ENCODE assay signal across 1 cellular context in the genomic region with DNA sequence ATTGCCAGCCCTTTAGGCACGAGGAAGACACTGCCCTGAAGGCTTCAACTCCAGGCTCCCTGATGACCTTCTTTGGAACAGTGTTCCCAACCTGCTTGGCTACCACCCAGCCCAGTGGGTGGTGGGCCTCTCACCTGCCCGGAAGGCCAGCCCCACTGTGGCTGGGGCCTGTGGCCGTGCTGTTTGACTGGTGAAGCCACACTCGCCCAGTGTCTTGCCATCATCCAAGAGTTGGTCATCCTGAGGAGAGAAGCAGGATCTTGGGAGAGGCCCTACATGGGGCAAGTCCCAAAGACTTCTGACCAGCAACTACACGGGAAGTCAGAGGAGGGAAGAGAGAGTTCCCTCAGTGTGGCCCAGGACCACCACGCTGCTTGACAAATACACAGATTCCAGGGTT.
TF ChIP-seq lines count a peak whose summit lies in the region.

No MANE protein-coding gene starts in this region.

TF ChIP-seq in GM23338, 12 proteins besides CTCF, POLR2A, EP300 and RAD21 (continued from another document):
- no peak for TF ChIP-seq REST (IDR thresholded peaks at IDR 0.05; ENCODE audit: unreplicated experiment)
- TF ChIP-seq JUNB (IDR thresholded peaks at IDR 0.05; ENCODE audit: unreplicated experiment): no peak
- no peak for TF ChIP-seq POLR2AphosphoS5 (IDR thresholded peaks at IDR 0.05; ENCODE audit: low read depth)
- TF ChIP-seq, protein P1, sequence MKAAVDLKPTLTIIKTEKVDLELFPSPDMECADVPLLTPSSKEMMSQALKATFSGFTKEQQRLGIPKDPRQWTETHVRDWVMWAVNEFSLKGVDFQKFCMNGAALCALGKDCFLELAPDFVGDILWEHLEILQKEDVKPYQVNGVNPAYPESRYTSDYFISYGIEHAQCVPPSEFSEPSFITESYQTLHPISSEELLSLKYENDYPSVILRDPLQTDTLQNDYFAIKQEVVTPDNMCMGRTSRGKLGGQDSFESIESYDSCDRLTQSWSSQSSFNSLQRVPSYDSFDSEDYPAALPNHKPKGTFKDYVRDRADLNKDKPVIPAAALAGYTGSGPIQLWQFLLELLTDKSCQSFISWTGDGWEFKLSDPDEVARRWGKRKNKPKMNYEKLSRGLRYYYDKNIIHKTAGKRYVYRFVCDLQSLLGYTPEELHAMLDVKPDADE (IDR thresholded peaks at IDR 0.05): no peak
- TF ChIP-seq ZNF331 (CRISPR knock-in tag; IDR thresholded peaks at IDR 0.05; ENCODE audit: low read depth): no peak
- TF ChIP-seq STAT1 (IDR thresholded peaks at IDR 0.05; ENCODE audit: unreplicated experiment): no peak
- TF ChIP-seq, protein P2, sequence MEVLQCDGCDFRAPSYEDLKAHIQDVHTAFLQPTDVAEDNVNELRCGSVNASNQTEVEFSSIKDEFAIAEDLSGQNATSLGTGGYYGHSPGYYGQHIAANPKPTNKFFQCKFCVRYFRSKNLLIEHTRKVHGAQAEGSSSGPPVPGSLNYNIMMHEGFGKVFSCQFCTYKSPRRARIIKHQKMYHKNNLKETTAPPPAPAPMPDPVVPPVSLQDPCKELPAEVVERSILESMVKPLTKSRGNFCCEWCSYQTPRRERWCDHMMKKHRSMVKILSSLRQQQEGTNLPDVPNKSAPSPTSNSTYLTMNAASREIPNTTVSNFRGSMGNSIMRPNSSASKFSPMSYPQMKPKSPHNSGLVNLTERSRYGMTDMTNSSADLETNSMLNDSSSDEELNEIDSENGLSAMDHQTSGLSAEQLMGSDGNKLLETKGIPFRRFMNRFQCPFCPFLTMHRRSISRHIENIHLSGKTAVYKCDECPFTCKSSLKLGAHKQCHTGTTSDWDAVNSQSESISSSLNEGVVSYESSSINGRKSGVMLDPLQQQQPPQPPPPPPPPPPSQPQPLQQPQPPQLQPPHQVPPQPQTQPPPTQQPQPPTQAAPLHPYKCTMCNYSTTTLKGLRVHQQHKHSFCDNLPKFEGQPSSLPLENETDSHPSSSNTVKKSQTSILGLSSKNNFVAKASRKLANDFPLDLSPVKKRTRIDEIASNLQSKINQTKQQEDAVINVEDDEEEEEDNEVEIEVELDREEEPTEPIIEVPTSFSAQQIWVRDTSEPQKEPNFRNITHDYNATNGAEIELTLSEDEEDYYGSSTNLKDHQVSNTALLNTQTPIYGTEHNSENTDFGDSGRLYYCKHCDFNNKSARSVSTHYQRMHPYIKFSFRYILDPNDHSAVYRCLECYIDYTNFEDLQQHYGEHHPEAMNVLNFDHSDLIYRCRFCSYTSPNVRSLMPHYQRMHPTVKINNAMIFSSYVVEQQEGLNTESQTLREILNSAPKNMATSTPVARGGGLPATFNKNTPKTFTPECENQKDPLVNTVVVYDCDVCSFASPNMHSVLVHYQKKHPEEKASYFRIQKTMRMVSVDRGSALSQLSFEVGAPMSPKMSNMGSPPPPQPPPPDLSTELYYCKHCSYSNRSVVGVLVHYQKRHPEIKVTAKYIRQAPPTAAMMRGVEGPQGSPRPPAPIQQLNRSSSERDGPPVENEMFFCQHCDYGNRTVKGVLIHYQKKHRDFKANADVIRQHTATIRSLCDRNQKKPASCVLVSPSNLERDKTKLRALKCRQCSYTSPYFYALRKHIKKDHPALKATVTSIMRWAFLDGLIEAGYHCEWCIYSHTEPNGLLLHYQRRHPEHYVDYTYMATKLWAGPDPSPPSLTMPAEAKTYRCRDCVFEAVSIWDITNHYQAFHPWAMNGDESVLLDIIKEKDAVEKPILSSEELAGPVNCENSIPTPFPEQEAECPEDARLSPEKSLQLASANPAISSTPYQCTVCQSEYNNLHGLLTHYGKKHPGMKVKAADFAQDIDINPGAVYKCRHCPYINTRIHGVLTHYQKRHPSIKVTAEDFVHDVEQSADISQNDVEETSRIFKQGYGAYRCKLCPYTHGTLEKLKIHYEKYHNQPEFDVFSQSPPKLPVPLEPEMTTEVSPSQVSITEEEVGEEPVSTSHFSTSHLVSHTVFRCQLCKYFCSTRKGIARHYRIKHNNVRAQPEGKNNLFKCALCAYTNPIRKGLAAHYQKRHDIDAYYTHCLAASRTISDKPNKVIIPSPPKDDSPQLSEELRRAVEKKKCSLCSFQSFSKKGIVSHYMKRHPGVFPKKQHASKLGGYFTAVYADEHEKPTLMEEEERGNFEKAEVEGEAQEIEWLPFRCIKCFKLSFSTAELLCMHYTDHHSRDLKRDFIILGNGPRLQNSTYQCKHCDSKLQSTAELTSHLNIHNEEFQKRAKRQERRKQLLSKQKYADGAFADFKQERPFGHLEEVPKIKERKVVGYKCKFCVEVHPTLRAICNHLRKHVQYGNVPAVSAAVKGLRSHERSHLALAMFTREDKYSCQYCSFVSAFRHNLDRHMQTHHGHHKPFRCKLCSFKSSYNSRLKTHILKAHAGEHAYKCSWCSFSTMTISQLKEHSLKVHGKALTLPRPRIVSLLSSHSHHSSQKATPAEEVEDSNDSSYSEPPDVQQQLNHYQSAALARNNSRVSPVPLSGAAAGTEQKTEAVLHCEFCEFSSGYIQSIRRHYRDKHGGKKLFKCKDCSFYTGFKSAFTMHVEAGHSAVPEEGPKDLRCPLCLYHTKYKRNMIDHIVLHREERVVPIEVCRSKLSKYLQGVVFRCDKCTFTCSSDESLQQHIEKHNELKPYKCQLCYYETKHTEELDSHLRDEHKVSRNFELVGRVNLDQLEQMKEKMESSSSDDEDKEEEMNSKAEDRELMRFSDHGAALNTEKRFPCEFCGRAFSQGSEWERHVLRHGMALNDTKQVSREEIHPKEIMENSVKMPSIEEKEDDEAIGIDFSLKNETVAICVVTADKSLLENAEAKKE (CRISPR knock-in tag; IDR thresholded peaks at IDR 0.05): no peak
- no peak for TF ChIP-seq CREB1 (CRISPR knock-in tag; IDR thresholded peaks at IDR 0.05; ENCODE audit: low read depth)
- no peak for TF ChIP-seq EZH2phosphoT487 (IDR thresholded peaks at IDR 0.05; ENCODE audit: unreplicated experiment)
- TF ChIP-seq ZNF114 (CRISPR knock-in tag; IDR thresholded peaks at IDR 0.05): no peak
- no peak for TF ChIP-seq EZH2 (IDR thresholded peaks at IDR 0.05; ENCODE audit: low read depth, unreplicated experiment)
